ENCODE assay signal across 8 cellular contexts in genomic region chr6:70411948-70412796, GRCh38. TPM values are rescaled to one million over a fixed set of nuclear protein-coding genes. Genes with fewer than 3 reads are reported as not detected.
DNase-seq lines count a peak whose midpoint lies in the region; ATAC-seq and TF ChIP-seq lines count a peak whose summit lies in the region.

No MANE protein-coding gene starts in this region.

- H3K4me3 Mint-ChIP-seq in glutamatergic neuron (ENCODE audit: unreplicated experiment), result peak overlapping the region; percentile 97

- H3K36me3 ChIP-seq in HAP-1 (replicated peaks), result peaks cover 11% of the 10 kb centered on the region
- no peaks in the 10 kb centered on the region; the same call in 1 of the 2 replicates for H3K36me3 ChIP-seq in WERI-Rb-1
- no peaks in the 10 kb centered on the region for H3K36me3 ChIP-seq in skeletal muscle tissue (ENCODE audit: control insufficient read depth in 3 of 3, insufficient read depth in 3 of 3, low read length in 3 of 3)

- ATAC-seq in HG02588 (IDR thresholded peaks at IDR 0.05; ENCODE audit: unreplicated experiment), result no peak

- H3K36me3 Mint-ChIP-seq in glutamatergic neuron (ENCODE audit: unreplicated experiment), result peaks cover 4% of the 10 kb centered on the region

- no peak for DNase-seq in HAP-1 (ENCODE audit: low spot score in 2 of 2)
- DNase-seq in WERI-Rb-1, result no peak
- DNase-seq in glutamatergic neuron, result no peak
- no peak for DNase-seq in NOMO-1 (lab: John Stamatoyannopoulos, UW; ENCODE audit: unreplicated experiment in 2 of 2)
- no peak for DNase-seq in NCI-H526 treated with DMSO at 0.1 percent for 48 hours (lab: John Stamatoyannopoulos, UW)
- no peak for DNase-seq in glomerular visceral epithelial cell (ENCODE audit: extremely low spot score)

- H3K9me3 Mint-ChIP-seq in glutamatergic neuron (ENCODE audit: unreplicated experiment), result peaks cover 11% of the 10 kb centered on the region

- in situ Hi-C loops in HAP-1 (cut with MboI; ENCODE audit: low sequenced_read_pairs), result no loop called here

- H3K27me3 Mint-ChIP-seq in glutamatergic neuron (ENCODE audit: unreplicated experiment), result peaks cover 6% of the 10 kb centered on the region

- H3K9me3 ChIP-seq in HAP-1 (no peaks in the 10 kb centered on the region), WERI-Rb-1 (ENCODE audit: severe bottlenecking) (no peaks in the 10 kb centered on the region), skeletal muscle tissue (ENCODE audit: control insufficient read depth in 3 of 3, low read length in 3 of 3) (no peaks in the 10 kb centered on the region)

- peak overlapping the region; percentile 89 for H3K27ac ChIP-seq in WERI-Rb-1
- no peak overlapping the region for H3K27ac ChIP-seq in skeletal muscle tissue (ENCODE audit: low read depth, low read length)

- TF ChIP-seq CTCF in WERI-Rb-1 (IDR thresholded peaks at IDR 0.05; ENCODE audit: low read depth, low read length) (no peak), glutamatergic neuron (IDR thresholded peaks at IDR 0.05; ENCODE audit: partially characterized antibody, unreplicated experiment) (no peak)

- H3K4me1 Mint-ChIP-seq in glutamatergic neuron (ENCODE audit: low read depth, unreplicated experiment), result peaks cover 6% of the 10 kb centered on the region

- H3K27ac Mint-ChIP-seq in glutamatergic neuron (ENCODE audit: unreplicated experiment), result peak overlapping the region; percentile 96

- peaks cover 15% of the 10 kb centered on the region for H3K4me1 ChIP-seq in HAP-1
- H3K4me1 ChIP-seq in skeletal muscle tissue (ENCODE audit: control insufficient read depth in 3 of 3, insufficient read depth in 3 of 3, low read length in 3 of 3), result peaks cover 5 to 11% (median 5%) of the 10 kb centered on the region in 3 donors

- H3K27me3 ChIP-seq in HAP-1 (ENCODE audit: low read depth), result no peaks in the 10 kb centered on the region
- no peaks in the 10 kb centered on the region for H3K27me3 ChIP-seq in WERI-Rb-1 (ENCODE audit: insufficient read depth, low read depth, severe bottlenecking)
- H3K27me3 ChIP-seq in skeletal muscle tissue (ENCODE audit: control insufficient read depth in 3 of 3, insufficient read depth in 3 of 3, low read length in 3 of 3), result no peaks in the 10 kb centered on the region

- H3K4me3 ChIP-seq in HAP-1, result peak overlapping the region; percentile 94
- peak overlapping the region; percentile 69 for H3K4me3 ChIP-seq in WERI-Rb-1 (ENCODE audit: low read depth, low read length)
- peak overlapping the region; percentile 87 to 98 (median 96) for H3K4me3 ChIP-seq in skeletal muscle tissue (ENCODE audit: low read length in 3 of 3)

- H3K9ac ChIP-seq in skeletal muscle tissue (ENCODE audit: low read depth in 1 of 3, low read length in 3 of 3), result peak overlapping the region; percentile 79 to 89 (median 86)

RNA-seq across cellular contexts. Expression of gene FAM135A, which starts 1.1 kb away (rescaled TPM):
- total RNA-seq in glutamatergic neuron (ENCODE audit: unreplicated experiment), result 22.3 TPM
- total RNA-seq in skeletal muscle tissue, result 41.8 TPM
